8 cellular contexts compared by ENCODE assay signal in the genomic region with DNA sequence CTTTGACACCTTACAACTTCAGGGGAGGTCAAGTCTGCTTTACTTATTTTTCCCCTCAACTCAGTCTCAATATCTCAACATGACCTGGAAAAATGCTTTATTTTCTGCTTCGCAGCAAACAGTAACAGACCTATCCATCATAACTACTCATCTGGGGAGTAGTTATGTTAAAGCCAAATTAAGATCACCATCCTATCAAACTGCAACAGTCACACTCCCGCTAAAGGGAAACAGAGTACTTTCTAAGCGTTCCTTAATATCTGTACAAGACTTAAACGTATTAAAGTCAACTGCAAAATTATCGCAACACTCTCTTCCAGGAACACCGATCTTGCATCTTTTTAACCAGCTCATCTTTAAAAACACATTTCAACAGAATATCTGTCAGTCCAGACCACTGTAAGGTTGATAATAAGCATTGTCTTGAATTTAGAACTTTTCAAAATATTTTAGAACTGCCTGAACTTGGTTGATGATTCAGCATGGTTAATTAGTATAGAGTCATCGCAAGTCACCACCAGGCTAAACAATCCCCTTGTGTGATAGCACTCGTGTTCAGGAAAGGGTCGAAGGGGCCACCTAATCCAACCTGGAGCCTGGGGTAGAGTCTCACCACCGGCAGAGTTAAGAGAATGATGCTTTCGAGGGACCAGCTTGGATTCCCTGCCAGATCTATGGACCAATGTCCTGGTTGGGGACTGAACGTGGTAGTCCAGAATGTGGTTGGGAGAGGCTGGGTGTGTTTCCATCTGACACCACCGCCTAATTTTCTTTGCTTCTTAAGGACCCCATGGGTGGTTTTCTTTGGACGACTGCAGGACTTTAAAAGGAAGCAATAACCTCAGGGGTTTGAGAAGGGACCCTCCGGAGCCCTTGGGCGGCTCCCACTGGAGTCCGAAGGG. TPM values are rescaled to one million over a fixed set of nuclear protein-coding genes. Genes with fewer than 3 reads are reported as not detected.
A peak's percentile ranks its signal among the peaks of the same experiment; 100 is the strongest.
DNase-seq lines count a peak whose midpoint lies in the region; ATAC-seq and TF ChIP-seq lines count a peak whose summit lies in the region.

No MANE protein-coding gene starts in this region.

- H3K4me3 ChIP-seq in BE2C (ENCODE audit: low read depth, low read length) (peak overlapping the region; percentile 96), endodermal cell (ENCODE audit: low read length) (peak overlapping the region; percentile 98)

- H3K36me3 ChIP-seq in BE2C (no peaks in the 10 kb centered on the region), endodermal cell (ENCODE audit: control insufficient read depth, insufficient read depth, low read length) (no peaks in the 10 kb centered on the region)

- H3K4me1 Mint-ChIP-seq in WTC11, result peaks cover 46% of the 10 kb centered on the region
- H3K4me1 Mint-ChIP-seq in endodermal cell, result peaks cover 19% of the 10 kb centered on the region
- peaks cover 23% of the 10 kb centered on the region for H3K4me1 Mint-ChIP-seq in nephron

- H3K27me3 Mint-ChIP-seq in WTC11 (ENCODE audit: low read depth) (no peaks in the 10 kb centered on the region), endodermal cell (ENCODE audit: insufficient read depth) (peaks cover 4% of the 10 kb centered on the region), nephron (ENCODE audit: low read depth) (peaks cover 5% of the 10 kb centered on the region)

- H3K36me3 Mint-ChIP-seq in WTC11, result no peaks in the 10 kb centered on the region
- H3K36me3 Mint-ChIP-seq in endodermal cell (ENCODE audit: low read depth), result peaks cover 8% of the 10 kb centered on the region
- peaks cover 5% of the 10 kb centered on the region for H3K36me3 Mint-ChIP-seq in nephron (ENCODE audit: low read depth)

- CTCF ChIA-PET in WTC11 (lab: Charles Lee), result interaction anchor here (0.6 to 1.0 kb wide), 2 partner anchors 39 to 61 kb away, joined by 3 read pairs; no protein-coding TSS in a partner anchor

- no peaks in the 10 kb centered on the region for H3K27me3 ChIP-seq in BE2C
- H3K27me3 ChIP-seq in endodermal cell (ENCODE audit: control insufficient read depth, insufficient read depth, low read length, poor library complexity, severe bottlenecking), result no peaks in the 10 kb centered on the region

- H3K9ac ChIP-seq in endodermal cell (ENCODE audit: extremely low read depth, low read length, poor library complexity, severe bottlenecking), result peak overlapping the region; percentile 60

- peak; percentile 18 for DNase-seq in BE2C
- DNase-seq in HCEC 1CT, result peak; percentile 62
- no peak for DNase-seq in WTC11 (ENCODE audit: low spot score)
- no peak for DNase-seq in endodermal cell
- no peak for DNase-seq in SHP77 (lab: John Stamatoyannopoulos, UW)

- peak overlapping the region; percentile 84 for H3K4me3 Mint-ChIP-seq in WTC11
- H3K4me3 Mint-ChIP-seq in endodermal cell, result peak overlapping the region; percentile 86
- peak overlapping the region; percentile 88 to 95 (median 94) for H3K4me3 Mint-ChIP-seq in nephron

- WGBS in endodermal cell (ENCODE audit: insufficient coverage in 1 of 2, insufficient read length in 1 of 2), 2 experiments, result 27 to 36% methylated on average over 10 to 17 of the region's 17 CpGs

- no peaks in the 10 kb centered on the region for H3K9me3 ChIP-seq in BE2C
- H3K9me3 ChIP-seq in endodermal cell (ENCODE audit: control insufficient read depth, low read length), result no peaks in the 10 kb centered on the region

- no peak overlapping the region for H3K27ac ChIP-seq in endodermal cell (ENCODE audit: low read depth, low read length)

- TF ChIP-seq CTCF in BE2C (IDR thresholded peaks at IDR 0.05; ENCODE audit: low read depth, low read length) (no peak), WTC11 (IDR thresholded peaks at IDR 0.05) (no peak), endodermal cell (conservative IDR thresholded peaks at IDR 0.05) (no peak), nephron (IDR thresholded peaks at IDR 0.05; ENCODE audit: unreplicated experiment in 3 of 3) (no peak)

- POLR2A ChIA-PET in WTC11 (lab: Charles Lee), result no interaction called here

- H3K9me3 Mint-ChIP-seq in WTC11, result no peaks in the 10 kb centered on the region
- H3K9me3 Mint-ChIP-seq in endodermal cell, result no peaks in the 10 kb centered on the region
- H3K9me3 Mint-ChIP-seq in nephron, result no peaks in the 10 kb centered on the region

- ATAC-seq in WTC11, result no peak
- no peak for ATAC-seq in HG03520 (IDR thresholded peaks at IDR 0.05; ENCODE audit: unreplicated experiment)
- no peak for ATAC-seq in GM19324 (IDR thresholded peaks at IDR 0.05; ENCODE audit: low FRiP score, unreplicated experiment)

- H3K4me1 ChIP-seq in BE2C (peaks cover 3% of the 10 kb centered on the region; the same call in 1 of the 2 replicates), endodermal cell (ENCODE audit: control insufficient read depth, insufficient read depth, low read length) (peaks cover 4% of the 10 kb centered on the region)

- H3K27ac Mint-ChIP-seq in WTC11 (peak overlapping the region; percentile 63; the same call in 1 of the 2 replicates), endodermal cell (peak overlapping the region; percentile 89), nephron (peak overlapping the region; percentile 77 to 85 (median 77))

TF ChIP-seq in WTC11, 78 proteins besides CTCF, POLR2A, EP300 and RAD21:
- TF ChIP-seq ATF1 (CRISPR knock-in tag; IDR thresholded peaks at IDR 0.05) (no peak), SP1 (CRISPR knock-in tag; conservative IDR thresholded peaks at IDR 0.05) (no peak), ZNF232 (CRISPR knock-in tag; IDR thresholded peaks at IDR 0.05) (no peak)
TF ChIP-seq in WTC11: peak in this region for 0.

RNA-seq across cellular contexts. Expression of a gene that starts 1.0 kb away (rescaled TPM):
- polyA plus RNA-seq in BE2C (2012; ENCODE audit: insufficient read depth, insufficient read length, low read depth), result 7.8 TPM
- total RNA-seq in WTC11 (2021), result 38.2 to 40.1 TPM (median 39.6 TPM) in 3 replicates
- 10 to 100 TPM; 32.6 to 32.7 TPM for total RNA-seq in endodermal cell
- 12.9 TPM for polyA plus RNA-seq in endodermal cell (2013, experiment 1 of 2)
- 13.1 TPM for polyA plus RNA-seq in endodermal cell (2013, experiment 2 of 2)

Comparison
In these comparisons a context has a peak if more than half of its experiments do, and no peak if none do; other contexts are left out.
1. DNase-seq: peak in BE2C (single experiment) and HCEC 1CT (single experiment); none in WTC11 (single experiment), endodermal cell (single experiment) and SHP77 (0 of 2).
2. Peak in every context shown above with its lines, with median percentiles within 50 percentile points of each other: H3K27ac Mint-ChIP-seq and H3K4me3 Mint-ChIP-seq.